Comparison of ENCODE assay signal across 28 cellular contexts in genomic region chr10:33350041-33350440, GRCh38.
"Had no signal": no experiment of that assay in that cellular context is flagged by ENCODE, and none has a peak within 500 bp of the region (broad histone marks: within the 10 kb centered on the region; RNA-seq: fewer than 3 reads in every experiment).

No MANE protein-coding gene starts in this region.

- H2AFZ ChIP-seq: neural progenitor cell, parathyroid adenoma had no signal

- H3K9me3 ChIP-seq: ovary, psoas muscle, spleen, suprapubic skin, testis, tibial artery, transverse colon, upper lobe of right lung, uterus had no signal

- ATAC-seq: natural killer cell; psoas muscle; right cardiac atrium; sciatic nerve; stimulated activated memory B cell treated with anti-CD40 and anti-IgM and Interleukin-4, amounts not matched to agents 10 μg/mL and 1 μg/mL and 100 μg/mL, for 72 hours; stimulated activated naive CD8-positive, alpha-beta T cell treated with anti-CD3 and anti-CD28 coated beads, Interleukin-15, amount 100 ng/mL, for 72 hours; stimulated activated naive CD8-positive, alpha-beta T cell treated with anti-CD3 and anti-CD28 coated beads, Interleukin-15, Interleukin-2, amounts not matched to agents 100 U/mL and 50 U/mL, for 24 hours; upper lobe of right lung had no signal

- H3K9ac ChIP-seq: neural progenitor cell, parathyroid adenoma had no signal

- DNase-seq: natural killer cell; occipital lobe; ovary; posterior cingulate gyrus; psoas muscle; right cardiac atrium; spleen; stimulated activated CD4-positive, alpha-beta T cell treated with anti-CD3 and anti-CD28 coated beads, Interleukin-12 subunit alpha, Interleukin-12 subunit beta, amount 100 ng/mL, for 4 hours; stimulated activated CD4-positive, alpha-beta T cell treated with anti-CD3 and anti-CD28 coated beads, Interleukin-1b, Interleukin-23, amount 100 ng/mL, for 48 hours; stimulated activated CD4-positive, alpha-beta T cell treated with anti-CD3 and anti-CD28 coated beads, Interleukin-4, amount 100 ng/mL, for 1 hour; stimulated activated CD4-positive, alpha-beta T cell treated with anti-CD3 and anti-CD28 coated beads, Interleukin-4, amount 100 ng/mL, for 4 hours; stimulated activated CD8-positive, alpha-beta memory T cell treated with anti-CD3 and anti-CD28 coated beads, Interleukin-4, amount 100 ng/mL, for 48 hours; stimulated activated naive CD4-positive, alpha-beta T cell; stimulated activated naive CD8-positive, alpha-beta T cell treated with anti-CD3 and anti-CD28 coated beads, Interleukin-15, amount 100 ng/mL, for 72 hours; stimulated activated naive CD8-positive, alpha-beta T cell treated with anti-CD3 and anti-CD28 coated beads, Interleukin-15, Interleukin-2, amounts not matched to agents 100 U/mL and 50 U/mL, for 24 hours; substantia nigra; testis; tibial artery; transverse colon; upper lobe of right lung; uterus had no signal

- H3K27me3 ChIP-seq: neural progenitor cell, ovary, spleen, suprapubic skin, testis, tibial artery, transverse colon, upper lobe of right lung, uterus had no signal

- H3K4me3 ChIP-seq: neural progenitor cell, ovary, psoas muscle, skin epidermis, smooth muscle cell, spleen, suprapubic skin, testis, tibial artery, transverse colon, upper lobe of right lung, uterus had no signal

- H3K27ac ChIP-seq: neural progenitor cell, ovary, parathyroid adenoma, psoas muscle, skin epidermis, spleen, suprapubic skin, testis, tibial artery, transverse colon, upper lobe of right lung, uterus had no signal

- H3K36me3 ChIP-seq: neural progenitor cell, ovary, spleen, suprapubic skin, tibial artery, transverse colon, upper lobe of right lung, uterus had no signal

- H3K79me2 ChIP-seq: parathyroid adenoma had no signal

- H3K4me2 ChIP-seq: neural progenitor cell, smooth muscle cell had no signal

- H3K4me1 ChIP-seq: neural progenitor cell, parathyroid adenoma, psoas muscle, suprapubic skin, testis, uterus had no signal
